Comparison of ENCODE assay signal across 26 cellular contexts in genomic region chr6:35161265-35161664, GRCh38. TPM values are rescaled to one million over a fixed set of nuclear protein-coding genes. Genes with fewer than 3 reads are reported as not detected.
DNase-seq lines count a peak whose midpoint lies in the region; ATAC-seq and TF ChIP-seq lines count a peak whose summit lies in the region.
"Had no signal": no experiment of that assay in that cellular context is flagged by ENCODE, and none has a peak within 500 bp of the region (broad histone marks: within the 10 kb centered on the region; RNA-seq: fewer than 3 reads in every experiment).

No MANE protein-coding gene starts in this region.

- no peak for ATAC-seq in thoracic aorta (ENCODE audit: insufficient number of reproducible peaks, low FRiP score, low read depth)
- no peak for ATAC-seq in GM19463 (IDR thresholded peaks at IDR 0.05; ENCODE audit: unreplicated experiment)
- ATAC-seq in GM18873 (IDR thresholded peaks at IDR 0.05; ENCODE audit: low FRiP score, unreplicated experiment), result no peak
- ATAC-seq: activated CD4-positive, alpha-beta T cell treated with anti-CD3 and anti-CD28 coated beads for 36 hours; left colon had no signal

- TF ChIP-seq RAD21 in liver (IDR thresholded peaks at IDR 0.05), result no peak

- peak overlapping the region; percentile 29 for H3K4me3 ChIP-seq in WERI-Rb-1 (ENCODE audit: low read depth, low read length)
- H3K4me3 ChIP-seq in liver (ENCODE audit: low read depth in 1 of 3, low read length in 3 of 3), result no peak overlapping the region
- H3K4me3 ChIP-seq in thoracic aorta, result no peak overlapping the region
- H3K4me3 ChIP-seq: colonic mucosa, Peyer's patch, prostate gland had no signal

- H3K36me3 ChIP-seq in WERI-Rb-1 (no peaks in the 10 kb centered on the region), liver (ENCODE audit: control insufficient read depth in 4 of 4, insufficient read depth in 3 of 4, low read depth in 1 of 4, low read length in 3 of 4) (no peaks in the 10 kb centered on the region), thoracic aorta (no peaks in the 10 kb centered on the region)
- H3K36me3 ChIP-seq: colonic mucosa, Peyer's patch, prostate gland had no signal

- H3K9me3 ChIP-seq in WERI-Rb-1 (ENCODE audit: severe bottlenecking) (no peaks in the 10 kb centered on the region), liver (ENCODE audit: control insufficient read depth in 4 of 4, low read length in 3 of 4) (no peaks in the 10 kb centered on the region), thoracic aorta (no peaks in the 10 kb centered on the region)
- H3K9me3 ChIP-seq: colonic mucosa, Peyer's patch, prostate gland had no signal

- TF ChIP-seq CTCF in WERI-Rb-1 (IDR thresholded peaks at IDR 0.05; ENCODE audit: low read depth, low read length) (no peak), liver (IDR thresholded peaks at IDR 0.05; ENCODE audit: low read depth, low read length, missing input control) (no peak), thoracic aorta (IDR thresholded peaks at IDR 0.05) (no peak)

- DNase-seq in DMS 273 (lab: John Stamatoyannopoulos, UW; ENCODE audit: unreplicated experiment) (peak; percentile 72), DMS 273 treated with DMSO at 0.1 percent for 48 hours (lab: John Stamatoyannopoulos, UW) (no peak), WERI-Rb-1 (peak; percentile 47), thoracic aorta (ENCODE audit: low spot score) (no peak), middle frontal gyrus (ENCODE audit: extremely low spot score, low spot score) (no peak)
- DNase-seq: activated CD4-positive, alpha-beta T cell treated with anti-CD3 and anti-CD28 coated beads for 36 hours; anterior cingulate cortex; colonic mucosa; DMS79 treated with DMSO at 0.1 percent for 48 hours; effector CD4-positive, alpha-beta T cell; GF-D8; GOT3; left colon; mammary epithelial cell; NCI-H526; Peyer's patch; SHP77; stimulated activated CD4-positive, alpha-beta T cell treated with anti-CD3 and anti-CD28 coated beads, Interleukin-4, amount 100 ng/mL, for 1 hour; trophoblast cell had no signal

- H3K27ac ChIP-seq in WERI-Rb-1 (peak overlapping the region; percentile 40), liver (ENCODE audit: low read depth in 1 of 2, low read length in 2 of 2) (peak overlapping the region; percentile 88 to 92), thoracic aorta (peak overlapping the region; percentile 27 to 45)
- H3K27ac ChIP-seq: 22Rv1, colonic mucosa, Peyer's patch, prostate gland had no signal

- H3K4me1 ChIP-seq in liver (ENCODE audit: control insufficient read depth in 4 of 4, insufficient read depth in 4 of 4, low read length in 3 of 4) (peaks cover 5 to 48% (median 34%) of the 10 kb centered on the region in 4 donors), thoracic aorta (ENCODE audit: control insufficient read depth in 1 of 2, low read depth in 2 of 2) (peaks cover 4 to 44% of the 10 kb centered on the region in 2 donors)

- H3K27me3 ChIP-seq in WERI-Rb-1 (ENCODE audit: insufficient read depth, low read depth, severe bottlenecking) (no peaks in the 10 kb centered on the region), liver (ENCODE audit: control insufficient read depth in 4 of 4, insufficient read depth in 4 of 4, low read length in 3 of 4) (no peaks in the 10 kb centered on the region), thoracic aorta (replicated peaks; ENCODE audit: insufficient read depth) (no peaks in the 10 kb centered on the region)
- H3K27me3 ChIP-seq: colonic mucosa, Peyer's patch had no signal

- peak overlapping the region in 1 of 2 donors; percentile 78 for H3K9ac ChIP-seq in liver (ENCODE audit: low read depth in 1 of 2, low read length in 2 of 2)

TF ChIP-seq in liver, 16 proteins besides CTCF, POLR2A, EP300 and RAD21:
- no peak for TF ChIP-seq ATF3 (IDR thresholded peaks at IDR 0.05)
- no peak for TF ChIP-seq ZBTB33 (IDR thresholded peaks at IDR 0.05)
- TF ChIP-seq JUND (IDR thresholded peaks at IDR 0.05), result no peak
- TF ChIP-seq MAX (IDR thresholded peaks at IDR 0.05), result no peak
- TF ChIP-seq YY1 (IDR thresholded peaks at IDR 0.05), result no peak
- no peak for TF ChIP-seq FOXA2 (IDR thresholded peaks at IDR 0.05)
- no peak for TF ChIP-seq FOXA1 (IDR thresholded peaks at IDR 0.05)
TF ChIP-seq in liver: peak in this region for 0.

RNA-seq across cellular contexts. Expression of gene TCP11, which starts 20.1 kb away (rescaled TPM):
- under 1 TPM in 1 of 2 donors, not detected in 1; 0.19 TPM for total RNA-seq in liver
- under 1 TPM in 1 of 2 donors, not detected in 1; 0.05 TPM for polyA plus RNA-seq in liver
- total RNA-seq in thoracic aorta, result not detected
- total RNA-seq: activated CD4-positive, alpha-beta T cell treated with anti-CD3 and anti-CD28 coated beads for 36 hours; activated T-helper 2 cell treated with anti-CD3 and anti-CD28 coated beads, Interferon-gamma antibody, Interleukin-2, Interleukin-4, amounts not matched to agents 10 μg/mL and 5 μg/mL and 100 μg/mL, durations not matched to agents 14 hours and 24 hours and 36 hours; colonic mucosa; left colon; mammary epithelial cell; Peyer's patch had no signal
- polyA plus RNA-seq: IgD-negative memory B cell, mammary epithelial cell had no signal

RNA-seq across cellular contexts. Expression of gene SCUBE3, which starts 52.5 kb away (rescaled TPM):
- total RNA-seq in liver, result under 1 TPM; 0.08 to 0.09 TPM
- under 1 TPM; 0.03 to 0.06 TPM for polyA plus RNA-seq in liver
- total RNA-seq in thoracic aorta, result 100 to 1,000 TPM in 1 of 2 donors, 10 to 100 TPM in 1; 75.6 to 101 TPM
- total RNA-seq: activated CD4-positive, alpha-beta T cell treated with anti-CD3 and anti-CD28 coated beads for 36 hours; activated T-helper 2 cell treated with anti-CD3 and anti-CD28 coated beads, Interferon-gamma antibody, Interleukin-2, Interleukin-4, amounts not matched to agents 10 μg/mL and 5 μg/mL and 100 μg/mL, durations not matched to agents 14 hours and 24 hours and 36 hours; Peyer's patch had no signal

Comparison
In these comparisons a context has a peak if more than half of its experiments do, and no peak if none do; other contexts are left out.
1. DNase-seq: peak in DMS 273 (single experiment) and WERI-Rb-1 (single experiment); none in DMS 273 treated with DMSO at 0.1 percent for 48 hours (single experiment), thoracic aorta (single experiment) and middle frontal gyrus (single experiment).
2. H3K27ac ChIP-seq: peak in every context shown above with its lines; median percentile 90 in liver; 40 in WERI-Rb-1; 36 in thoracic aorta.
3. RNA of gene SCUBE3, which starts 52.5 kb away (total RNA-seq): 75.6 to 101 TPM in thoracic aorta; 0.08 to 0.09 TPM in liver; every median in the first group is over 10 times any median in the second.